Comparison of ENCODE assay signal across 8 cellular contexts in the genomic region with DNA sequence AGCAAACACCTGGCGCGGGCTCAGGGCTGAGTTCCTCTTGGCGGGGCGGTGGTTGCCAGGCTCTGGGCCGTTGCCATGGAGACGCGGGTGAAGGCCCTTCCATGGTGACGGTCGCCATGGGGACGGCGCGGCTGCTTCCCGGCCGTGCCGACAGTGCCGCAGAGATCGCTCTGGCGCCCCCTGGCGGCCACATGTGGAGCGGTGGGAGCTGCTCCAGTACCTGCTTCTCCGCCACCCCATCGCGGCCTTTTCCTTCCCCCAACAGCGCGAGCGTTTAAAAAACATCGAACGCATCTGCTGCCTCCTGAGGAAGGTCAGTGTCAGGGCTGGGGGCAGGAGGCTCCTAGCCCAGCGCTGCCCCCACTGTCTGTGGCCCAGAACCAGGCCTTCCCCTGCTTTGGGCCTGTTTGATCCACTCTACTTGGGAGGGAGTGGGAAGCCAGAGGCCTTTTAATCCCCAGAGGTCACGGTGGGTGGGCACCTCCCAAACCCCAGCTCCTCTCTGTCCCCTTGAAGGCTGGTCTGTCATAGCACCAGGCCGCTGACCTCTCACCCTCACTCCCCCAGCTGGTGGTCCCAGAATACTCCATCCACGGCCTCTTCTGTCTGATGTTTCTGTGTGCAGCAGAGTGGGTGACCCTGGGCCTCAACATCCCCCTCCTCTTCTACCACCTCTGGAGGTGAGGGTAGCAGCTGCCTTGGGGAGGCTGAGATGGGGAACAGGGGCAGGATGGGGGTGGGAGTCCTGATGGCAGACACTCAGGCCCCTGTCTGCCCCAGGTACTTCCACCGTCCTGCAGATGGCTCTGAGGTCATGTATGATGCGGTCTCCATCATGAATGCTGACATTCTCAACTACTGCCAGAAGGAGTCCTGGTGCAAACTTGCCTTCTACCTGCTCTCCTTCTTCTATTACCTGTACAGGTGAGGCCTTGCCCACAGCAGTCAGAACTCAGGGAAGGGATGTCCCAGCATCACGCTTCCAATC. TPM values are rescaled to one million over a fixed set of nuclear protein-coding genes. Genes with fewer than 3 reads are reported as not detected.
DNase-seq lines count a peak whose midpoint lies in the region; ATAC-seq and TF ChIP-seq lines count a peak whose summit lies in the region.

No MANE protein-coding gene starts in this region.

- TF ChIP-seq CTCF in heart left ventricle (IDR thresholded peaks at IDR 0.05), result peak; percentile 96 to 100 (median 98)

- H3K36me3 ChIP-seq in adipocyte (ENCODE audit: control insufficient read depth, insufficient read depth, low read length, severe bottlenecking) (peaks cover 26% of the 10 kb centered on the region), heart left ventricle (peaks cover 0 to 23% (median 8%) of the 10 kb centered on the region in 9 donors), aorta (ENCODE audit: control insufficient read depth in 1 of 2, insufficient read depth in 2 of 2, low read length in 1 of 2) (no peaks in the 10 kb centered on the region)

- H3K27ac ChIP-seq in heart left ventricle (no peak overlapping the region), aorta (ENCODE audit: low read depth in 1 of 2, low read length in 2 of 2) (no peak overlapping the region)

- TF ChIP-seq POLR2A in GM15510 (IDR thresholded peaks at IDR 0.05; ENCODE audit: borderline replicate concordance, extremely low read depth, insufficient read length) (peak; percentile 32), heart left ventricle (IDR thresholded peaks at IDR 0.05) (no peak)

- H3K4me3 Mint-ChIP-seq in T-cell, result peak overlapping the region in 1 of 3 donors; percentile 54

- no peak overlapping the region for H3K9ac ChIP-seq in adipocyte (ENCODE audit: low read length)

- peak; percentile 92 for DNase-seq in NCI-H1694 (lab: John Stamatoyannopoulos, UW)
- peak; percentile 95 to 100 (median 100) for DNase-seq in T-cell
- peak; percentile 98 for DNase-seq in adipocyte (ENCODE audit: low read depth)
- DNase-seq in heart left ventricle, result peak; percentile 96 to 99 (median 97)
- peak; percentile 85 for DNase-seq in pulmonary artery endothelial cell (ENCODE audit: low read depth, low spot score)
- peak; percentile 99 to 100 for DNase-seq in aorta

- peaks cover 12% of the 10 kb centered on the region for H3K4me1 ChIP-seq in adipocyte (ENCODE audit: control insufficient read depth, insufficient read depth, low read length)
- H3K4me1 ChIP-seq in heart left ventricle, result peaks cover 0 to 48% (median 28%) of the 10 kb centered on the region in 12 donors
- no peaks in the 10 kb centered on the region for H3K4me1 ChIP-seq in aorta (ENCODE audit: control insufficient read depth in 1 of 2, insufficient read depth in 2 of 2, low read length in 2 of 2)

- H3K9me3 Mint-ChIP-seq in T-cell, result no peaks in the 10 kb centered on the region

- peaks cover 38 to 48% (median 42%) of the 10 kb centered on the region in 3 donors for H3K4me1 Mint-ChIP-seq in T-cell

- ATAC-seq in HG02870 (IDR thresholded peaks at IDR 0.05; ENCODE audit: unreplicated experiment) (peak; percentile 78), T-cell (replicated peaks in 1 of 4) (peak; percentile 80 to 89 (median 86)), heart left ventricle (peak; percentile 75 to 87 (median 82)), aorta (ENCODE audit: low FRiP score) (peak; percentile 93)

- H3K27ac Mint-ChIP-seq in T-cell, result peak overlapping the region; percentile 19 to 66

- 14 to 37% (median 25%) methylated on average over 12 to 35 of the region's 35 CpGs for WGBS in heart left ventricle, 4 donors
- 13 to 14% methylated on average over 35 of the region's 35 CpGs for WGBS in aorta, 2 donors

- no peaks in the 10 kb centered on the region for H3K36me3 Mint-ChIP-seq in T-cell

- intact Hi-C loops in heart left ventricle (cut with DNase I), result loop anchor here in 9 of 10 donors (1.0 to 10.0 kb wide), 3 partner anchors 58 to 60 kb away; no protein-coding TSS in a partner anchor
- intact Hi-C loops in aorta (cut with DNase I), result loop anchor here in 1 of 2 donors (2.0 kb wide), 1 partner anchor 60 kb away; no protein-coding TSS in a partner anchor

- H3K4me3 ChIP-seq in adipocyte (ENCODE audit: low read length), result no peak overlapping the region
- no peak overlapping the region for H3K4me3 ChIP-seq in heart left ventricle
- H3K4me3 ChIP-seq in aorta (ENCODE audit: low read length in 2 of 2), result no peak overlapping the region

- H3K27me3 ChIP-seq in adipocyte (replicated peaks; ENCODE audit: control insufficient read depth, insufficient read depth, low read length) (no peaks in the 10 kb centered on the region), heart left ventricle (no peaks in the 10 kb centered on the region), aorta (ENCODE audit: control insufficient read depth in 1 of 2, insufficient read depth in 2 of 2, low read length in 1 of 2) (no peaks in the 10 kb centered on the region)

- H3K9me3 ChIP-seq in adipocyte (ENCODE audit: control insufficient read depth, low read length) (no peaks in the 10 kb centered on the region), heart left ventricle (no peaks in the 10 kb centered on the region), aorta (ENCODE audit: control insufficient read depth, low read length) (no peaks in the 10 kb centered on the region)

- no peaks in the 10 kb centered on the region for H3K27me3 Mint-ChIP-seq in T-cell

- CTCF ChIA-PET in T-cell (lab: Charles Lee), result interaction anchor here in 1 of 2 donors (0.9 kb wide), 1 partner anchor 60 kb away, joined by 8 read pairs; no protein-coding TSS in a partner anchor

- POLR2A ChIA-PET in T-cell (lab: Charles Lee), result interaction anchor here (0.5 to 1.5 kb wide), 2 partner anchors 10 to 29 kb away, joined by 4 to 10 read pairs; no protein-coding TSS in a partner anchor

RNA-seq across cellular contexts. Expression of a gene that starts 4.8 kb away (rescaled TPM):
- total RNA-seq in T-cell, result 1 to 10 TPM; 1.9 to 9.9 (median 2.7) TPM
- total RNA-seq in heart left ventricle, result under 1 TPM in 2 of 9 donors, not detected in 7; 0.25 to 0.40 TPM
- polyA plus RNA-seq in heart left ventricle, result under 1 TPM in 1 of 2 donors, not detected in 1; 0.08 TPM
- 0.04 and 0.07 TPM in 2 replicates for total RNA-seq in pulmonary artery endothelial cell
- total RNA-seq in aorta, result 1 to 10 TPM in 1 of 2 donors, under 1 TPM in 1; 0.75 to 1.1 TPM
- polyA plus RNA-seq in aorta, result under 1 TPM in 1 of 2 donors, not detected in 1; 0.18 TPM

RNA-seq across cellular contexts. Expression of a gene that starts 6.2 kb away (rescaled TPM):
- total RNA-seq in T-cell, result 10 to 100 TPM; 24.5 to 63.3 (median 56.9) TPM
- total RNA-seq in heart left ventricle, result 10 to 100 TPM; 41.6 to 93.0 (median 65.3) TPM
- polyA plus RNA-seq in heart left ventricle, result 100 to 1,000 TPM in 1 of 2 donors, 10 to 100 TPM in 1; 49.9 to 136 TPM
- 146 and 204 TPM in 2 replicates for total RNA-seq in pulmonary artery endothelial cell
- total RNA-seq in aorta, result 10 to 100 TPM; 73.2 to 75.5 TPM
- polyA plus RNA-seq in aorta, result 100 to 1,000 TPM in 1 of 2 donors, 10 to 100 TPM in 1; 76.0 to 109 TPM

RNA-seq across cellular contexts. Expression of a gene that starts 8.9 kb away (rescaled TPM):
- total RNA-seq in T-cell (under 1 TPM in 4 of 5 donors, not detected in 1; 0.19 to 0.33 (median 0.23) TPM), heart left ventricle (1 to 10 TPM in 1 of 9 donors, under 1 TPM in 3, not detected in 5; 0.09 to 7.9 (median 0.18) TPM), pulmonary artery endothelial cell (not detected in 2 replicates), aorta (under 1 TPM in 1 of 2 donors, not detected in 1; 0.13 TPM)
- polyA plus RNA-seq in heart left ventricle (under 1 TPM; 0.08 TPM), aorta (not detected)

RNA-seq across cellular contexts. Expression of a gene that starts 14.3 kb away (rescaled TPM):
- total RNA-seq in T-cell, result 10 to 100 TPM; 60.7 to 98.8 (median 95.2) TPM
- 100 to 1,000 TPM; 111 to 149 (median 128) TPM for total RNA-seq in heart left ventricle
- polyA plus RNA-seq in heart left ventricle, result 100 to 1,000 TPM; 161 to 178 TPM
- 79.5 and 83.3 TPM in 2 replicates for total RNA-seq in pulmonary artery endothelial cell
- total RNA-seq in aorta, result 100 to 1,000 TPM; 102 to 111 TPM
- polyA plus RNA-seq in aorta, result 100 to 1,000 TPM; 125 to 130 TPM

RNA-seq across cellular contexts. Expression of a gene that starts 25.3 kb away (rescaled TPM):
- total RNA-seq in T-cell, result 10 to 100 TPM; 36.9 to 52.9 (median 43.9) TPM
- total RNA-seq in heart left ventricle, result 10 to 100 TPM; 24.7 to 78.5 (median 34.0) TPM
- polyA plus RNA-seq in heart left ventricle, result 10 to 100 TPM; 49.9 to 65.8 TPM
- total RNA-seq in pulmonary artery endothelial cell, result 12.0 and 12.1 TPM in 2 replicates
- 10 to 100 TPM; 32.4 to 34.3 TPM for total RNA-seq in aorta
- 10 to 100 TPM; 14.8 to 27.0 TPM for polyA plus RNA-seq in aorta
